ENCODE assay signal across 17 cellular contexts in genomic region chr21:38813554-38813953, GRCh38. TPM values are rescaled to one million over a fixed set of nuclear protein-coding genes. Genes with fewer than 3 reads are reported as not detected.
DNase-seq lines count a peak whose midpoint lies in the region; ATAC-seq, FAIRE-seq and TF ChIP-seq lines count a peak whose summit lies in the region.
"Had no signal": no experiment of that assay in that cellular context is flagged by ENCODE, and none has a peak within 500 bp of the region (broad histone marks: within the 10 kb centered on the region; RNA-seq: fewer than 3 reads in every experiment).

No MANE protein-coding gene starts in this region.

- H3K27ac ChIP-seq in colonic mucosa = peak overlapping the region; percentile 95
- H3K27ac ChIP-seq in keratinocyte (ENCODE audit: control insufficient read depth, insufficient read depth, low read length) = peak overlapping the region; percentile 16
- peak overlapping the region; percentile 94 to 99 (median 98) for H3K27ac ChIP-seq in transverse colon
- H3K27ac ChIP-seq: GM23248 had no signal

- H3K9ac ChIP-seq in colonic mucosa (ENCODE audit: low read depth in 2 of 2, low read length in 2 of 2) = peak overlapping the region in 1 of 2 donors; percentile 58
- H3K9ac ChIP-seq in keratinocyte (ENCODE audit: control insufficient read depth, extremely low read depth, insufficient read depth, low read length) = no peak overlapping the region
- H3K9ac ChIP-seq: GM23248 had no signal

- peaks cover 66 to 80% of the 10 kb centered on the region in 2 donors for H3K36me3 Mint-ChIP-seq in activated naive CD4-positive, alpha-beta T cell treated with anti-CD3 and anti-CD28 coated beads, Interleukin-2, amount 50 U/mL, for 72 hours
- H3K36me3 Mint-ChIP-seq in T-cell = peaks cover 65% of the 10 kb centered on the region

- TF ChIP-seq EP300 in transverse colon (IDR thresholded peaks at IDR 0.05; ENCODE audit: low read depth) = no peak

- no peaks in the 10 kb centered on the region for H3K9me3 ChIP-seq in colonic mucosa
- H3K9me3 ChIP-seq in keratinocyte (ENCODE audit: control insufficient read depth, low read depth, low read length) = no peaks in the 10 kb centered on the region
- H3K9me3 ChIP-seq in transverse colon = no peaks in the 10 kb centered on the region

- no peak for TF ChIP-seq POLR2A in transverse colon (IDR thresholded peaks at IDR 0.05)

- no peak overlapping the region for H2AFZ ChIP-seq in keratinocyte (ENCODE audit: control insufficient read depth, low read length)
- H2AFZ ChIP-seq: GM23248 had no signal

- no peak overlapping the region for H3K4me3 Mint-ChIP-seq in T-cell
- H3K4me3 Mint-ChIP-seq: activated CD4-positive, alpha-beta T cell treated with anti-CD3 and anti-CD28 coated beads, Interleukin-2, amount 10 ng/mL, durations not matched to agents 7 days and 5 days; CD8-positive, alpha-beta T cell; T-helper 2 cell treated with Interferon-gamma antibody and Interleukin-4, amounts not matched to agents 5 μg/mL and 100 μg/mL, for 36 hours had no signal

- H3K36me3 ChIP-seq in colonic mucosa (peaks cover 10% of the 10 kb centered on the region), keratinocyte (ENCODE audit: control insufficient read depth in 2 of 2, extremely low read depth in 1 of 2, insufficient read depth in 2 of 2, low read length in 2 of 2) (peaks cover 41 to 73% of the 10 kb centered on the region in 2 experiments), transverse colon (peaks cover 0 to 59% (median 19%) of the 10 kb centered on the region in 4 donors)

- CTCF ChIA-PET in T-cell (lab: Charles Lee) = no interaction called here

- H3K4me3 ChIP-seq in colonic mucosa (no peak overlapping the region), keratinocyte (ENCODE audit: control insufficient read depth in 2 of 3, extremely low read depth in 1 of 3, insufficient read depth in 2 of 3, low read depth in 1 of 3, low read length in 3 of 3) (no peak overlapping the region), transverse colon (no peak overlapping the region)
- H3K4me3 ChIP-seq: GM23248 had no signal

- WGBS in transverse colon (ENCODE audit: low coverage in 1 of 2), 2 donors = 35 to 41% methylated on average over 6 to 8 of the region's 8 CpGs

- peaks cover 5% of the 10 kb centered on the region for H3K9me1 ChIP-seq in keratinocyte (ENCODE audit: control insufficient read depth, extremely low read depth, insufficient read depth, low read length)

- H3K27me3 ChIP-seq in colonic mucosa (no peaks in the 10 kb centered on the region), keratinocyte (ENCODE audit: control insufficient read depth, extremely low read depth, insufficient read depth, low read length) (no peaks in the 10 kb centered on the region), transverse colon (no peaks in the 10 kb centered on the region)
- H3K27me3 ChIP-seq: dorsolateral prefrontal cortex had no signal

- dilution Hi-C loops in keratinocyte (cut with MboI; ENCODE audit: extremely low pct_ligation_motif_present, low sequenced_read_pairs) = no loop called here

- in situ Hi-C loops in transverse colon (cut with MboI; ENCODE audit: low pct_ligation_motif_present in 1 of 4, low pct_unique_long_range_greater_than_20kb in 1 of 4, low sequenced_read_pairs in 3 of 4) = no loop called here

- H3K9me3 Mint-ChIP-seq in activated naive CD4-positive, alpha-beta T cell treated with anti-CD3 and anti-CD28 coated beads, Interleukin-2, amount 50 U/mL, for 72 hours = no peaks in the 10 kb centered on the region
- H3K9me3 Mint-ChIP-seq in T-cell = no peaks in the 10 kb centered on the region
- H3K9me3 Mint-ChIP-seq: activated CD4-positive, alpha-beta T cell treated with anti-CD3 and anti-CD28 coated beads, Interleukin-2, amount 10 ng/mL, durations not matched to agents 7 days and 5 days; CD8-positive, alpha-beta T cell; T-helper 2 cell treated with Interferon-gamma antibody and Interleukin-4, amounts not matched to agents 5 μg/mL and 100 μg/mL, for 36 hours had no signal

- H3K27ac Mint-ChIP-seq in activated naive CD4-positive, alpha-beta T cell treated with anti-CD3 and anti-CD28 coated beads, Interleukin-2, amount 50 U/mL, for 72 hours = no peak overlapping the region
- no peak overlapping the region for H3K27ac Mint-ChIP-seq in T-cell
- H3K27ac Mint-ChIP-seq: activated CD4-positive, alpha-beta T cell treated with anti-CD3 and anti-CD28 coated beads, Interleukin-2, amount 10 ng/mL, durations not matched to agents 7 days and 5 days; T-helper 2 cell treated with Interferon-gamma antibody and Interleukin-4, amounts not matched to agents 5 μg/mL and 100 μg/mL, for 36 hours had no signal

- H3K27me3 Mint-ChIP-seq in T-cell = no peaks in the 10 kb centered on the region
- H3K27me3 Mint-ChIP-seq: activated CD4-positive, alpha-beta T cell treated with anti-CD3 and anti-CD28 coated beads, Interleukin-2, amount 10 ng/mL, durations not matched to agents 7 days and 5 days had no signal

- peaks cover 46% of the 10 kb centered on the region for H3K79me2 ChIP-seq in keratinocyte (ENCODE audit: control insufficient read depth, insufficient read depth, low read length)

- H4K20me1 ChIP-seq in keratinocyte (ENCODE audit: control insufficient read depth, extremely low read depth, insufficient read depth, low read length) = no peaks in the 10 kb centered on the region

- H3K4me1 ChIP-seq in colonic mucosa (peaks cover 21% of the 10 kb centered on the region), keratinocyte (ENCODE audit: control insufficient read depth, extremely low read depth, insufficient read depth, low read length) (peaks cover 46% of the 10 kb centered on the region), transverse colon (peaks cover 39 to 93% (median 85%) of the 10 kb centered on the region in 4 donors)

- intact Hi-C loops in colonic mucosa (cut with DNase I) = loop anchor here (5.0 kb wide), 1 partner anchor 99 kb away; no protein-coding TSS in a partner anchor
- intact Hi-C loops in transverse colon (cut with DNase I; ENCODE audit: low total_unique reads) = no loop called here

- POLR2A ChIA-PET in T-cell (lab: Charles Lee) = no interaction called here

- DNase-seq in NCI-H2029 (lab: John Stamatoyannopoulos, UW) (peak; percentile 74), colonic mucosa (no peak), keratinocyte (ENCODE audit: low read depth, low spot score) (no peak), transverse colon (no peak), T-cell (no peak), NCI-H1436 treated with DMSO at 0.1 percent for 48 hours (lab: John Stamatoyannopoulos, UW) (no peak)
- DNase-seq in activated naive CD4-positive, alpha-beta T cell treated with anti-CD3 and anti-CD28 coated beads, Interleukin-2, amount 50 U/mL, for 72 hours (ENCODE audit: low spot score in 2 of 2) = no peak
- DNase-seq: activated CD4-positive, alpha-beta T cell treated with anti-CD3 and anti-CD28 coated beads, Interleukin-2, amount 10 ng/mL, durations not matched to agents 7 days and 5 days; anterior cingulate cortex; CD8-positive, alpha-beta T cell; dorsolateral prefrontal cortex; GM23248; NCI-H1930; retina; stimulated activated naive CD4-positive, alpha-beta T cell had no signal

- no peak overlapping the region for H3K4me2 ChIP-seq in keratinocyte (ENCODE audit: control insufficient read depth, extremely low read depth, insufficient read depth, low read depth, low read length)

- no peak for FAIRE-seq in keratinocyte (lab: Jason Lieb, UNC)
- FAIRE-seq: G401.6 had no signal

- TF ChIP-seq CTCF in colonic mucosa (IDR thresholded peaks at IDR 0.05) (no peak), keratinocyte (optimal IDR thresholded peaks at IDR 0.05 in 1 of 3, IDR thresholded peaks at IDR 0.05 in 1 of 3, conservative IDR thresholded peaks at IDR 0.05 in 1 of 3; ENCODE audit: extremely low read depth in 1 of 3, insufficient read depth in 2 of 3, low read length in 3 of 3) (no peak), transverse colon (IDR thresholded peaks at IDR 0.05) (no peak)

- no peak for ATAC-seq in activated naive CD4-positive, alpha-beta T cell treated with anti-CD3 and anti-CD28 coated beads, Interleukin-2, amount 50 U/mL, for 72 hours
- no peak for ATAC-seq in T-cell (replicated peaks in 1 of 4)
- ATAC-seq: CD8-positive, alpha-beta T cell had no signal

- peaks cover 9 to 12% (median 10%) of the 10 kb centered on the region in 3 donors for H3K4me1 Mint-ChIP-seq in T-cell

RNA-seq across cellular contexts. Expression of gene ETS2, which starts 7.8 kb away (rescaled TPM):
- total RNA-seq in colonic mucosa (100 to 1,000 TPM; 110 to 185 TPM), transverse colon (100 to 1,000 TPM in 3 of 4 donors, 10 to 100 TPM in 1; 55.1 to 174 (median 127) TPM), T-cell (10 to 100 TPM; 12.3 to 17.3 (median 16.5) TPM)
- polyA plus RNA-seq in keratinocyte = 58.5 to 61.4 TPM (median 60.3 TPM) in 3 replicates
- polyA plus RNA-seq in keratinocyte (2011; ENCODE audit: low read depth) = 143 TPM
- 29.1 and 35.4 TPM in 2 replicates for polyA plus RNA-seq in keratinocyte (2011; cell fraction: cytosol; rRNA removed)
- polyA plus RNA-seq in keratinocyte (2011; cell fraction: nucleus; rRNA removed) = 122 and 140 TPM in 2 replicates
- 37.3 and 92.4 TPM in 2 replicates for polyA plus RNA-seq in keratinocyte (2012; ENCODE audit: low replicate concordance)
- 46.3 to 57.2 TPM (median 49.1 TPM) in 3 replicates for polyA minus RNA-seq in keratinocyte
- 34.7 TPM for polyA minus RNA-seq in keratinocyte (2011; cell fraction: cytosol; rRNA and poly(A)+ RNA removed)
- 70.5 and 112 TPM in 2 replicates for polyA minus RNA-seq in keratinocyte (2011; cell fraction: nucleus; rRNA and poly(A)+ RNA removed)
- total RNA-seq in activated naive CD4-positive, alpha-beta T cell treated with anti-CD3 and anti-CD28 coated beads, Interleukin-2, amount 50 U/mL, for 72 hours = 10 to 100 TPM; 35.8 to 48.3 TPM

Comparison
In these comparisons a context has a peak if more than half of its experiments do, and no peak if none do; other contexts are left out.
1. H3K27ac ChIP-seq: peak in every context shown above with its lines; median percentile 98 in transverse colon; 95 in colonic mucosa; 16 in keratinocyte.